Comparison of ENCODE assay signal across 5 cellular contexts in the genomic region with DNA sequence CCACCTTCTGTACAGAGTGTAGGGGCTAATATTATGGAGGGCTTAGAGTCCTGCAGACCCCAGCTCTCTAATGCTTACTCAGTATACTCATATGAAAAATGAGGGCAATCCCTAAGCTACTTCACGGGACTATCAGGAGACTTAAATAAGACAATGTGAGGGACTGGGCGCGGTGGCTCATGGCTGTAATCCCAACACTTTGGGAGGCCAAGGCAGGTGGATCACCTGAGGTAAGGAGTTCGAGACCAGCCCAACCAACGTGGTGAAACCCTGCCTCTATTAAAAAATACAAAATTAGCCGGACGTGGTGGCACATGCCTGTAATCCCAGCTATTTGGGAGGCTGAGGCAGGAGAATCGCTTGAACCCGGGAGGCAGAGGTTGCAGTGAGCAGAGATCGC. TPM values are rescaled to one million over a fixed set of nuclear protein-coding genes. Genes with fewer than 3 reads are reported as not detected.
"Had no signal": no experiment of that assay in that cellular context is flagged by ENCODE, and none has a peak within 500 bp of the region (broad histone marks: within the 10 kb centered on the region; RNA-seq: fewer than 3 reads in every experiment).

No MANE protein-coding gene starts in this region.

RNA-seq across cellular contexts. Expression of gene KBTBD13, which starts 23.3 kb away (rescaled TPM):
- total RNA-seq: GM23338, H1, H9, HT-29, IMR-90 had no signal
- polyA plus RNA-seq: GM23338, H1, IMR-90 had no signal

RNA-seq across cellular contexts. Expression of gene RASL12, which starts 32.0 kb away (rescaled TPM):
- total RNA-seq: HT-29 had no signal

RNA-seq across cellular contexts. Expression of gene SLC51B, which starts 54.6 kb away (rescaled TPM):
- total RNA-seq: GM23338, H1, H9, IMR-90 had no signal
- polyA plus RNA-seq: GM23338, H1, IMR-90 had no signal
